7 cellular contexts compared by ENCODE assay signal in genomic region chr7:93232673-93233018, GRCh38. TPM values are rescaled to one million over a fixed set of nuclear protein-coding genes. Genes with fewer than 3 reads are reported as not detected.
DNase-seq lines count a peak whose midpoint lies in the region; ATAC-seq and TF ChIP-seq lines count a peak whose summit lies in the region.

No MANE protein-coding gene starts in this region.

- H3K36me3 ChIP-seq in iPS-15b (ENCODE audit: control insufficient read depth, insufficient read depth, low read length): no peaks in the 10 kb centered on the region

- H3K27me3 Mint-ChIP-seq in activated CD8-positive, alpha-beta T cell treated with anti-CD3 and anti-CD28 coated beads for 36 hours: no peaks in the 10 kb centered on the region
- no peaks in the 10 kb centered on the region for H3K27me3 Mint-ChIP-seq in stimulated activated naive B cell treated with anti-CD40 and anti-IgM and Interleukin-4, amounts not matched to agents 10 μg/mL and 1 μg/mL and 100 μg/mL, for 72 hours

- no peak for DNase-seq in activated CD8-positive, alpha-beta T cell treated with anti-CD3 and anti-CD28 coated beads for 36 hours
- DNase-seq in stimulated activated naive B cell treated with anti-CD40 and anti-IgM and Interleukin-4, amounts not matched to agents 10 μg/mL and 1 μg/mL and 100 μg/mL, for 72 hours: no peak
- DNase-seq in stimulated activated CD4-positive, alpha-beta T cell treated with anti-CD3 and anti-CD28 coated beads, Interleukin-4, amount 100 ng/mL, for 4 hours: no peak

- peaks cover 2% of the 10 kb centered on the region for H3K4me1 ChIP-seq in iPS-15b (ENCODE audit: control insufficient read depth, insufficient read depth, low read length)

- H3K27ac Mint-ChIP-seq in activated CD8-positive, alpha-beta T cell treated with anti-CD3 and anti-CD28 coated beads for 36 hours: peak overlapping the region; percentile 92
- peak overlapping the region; percentile 95 for H3K27ac Mint-ChIP-seq in stimulated activated naive B cell treated with anti-CD40 and anti-IgM and Interleukin-4, amounts not matched to agents 10 μg/mL and 1 μg/mL and 100 μg/mL, for 72 hours

- no peaks in the 10 kb centered on the region for H3K27me3 ChIP-seq in iPS-15b (ENCODE audit: control insufficient read depth, insufficient read depth, low read length)

- POLR2A ChIA-PET in activated CD8-positive, alpha-beta T cell treated with anti-CD3 and anti-CD28 coated beads for 36 hours (lab: Charles Lee): interaction anchor here (0.5 to 1.8 kb wide), 3 partner anchors 9 to 173 kb away, joined by 3 to 10 read pairs (median 3); no protein-coding TSS in a partner anchor

- no peaks in the 10 kb centered on the region for H3K9me3 ChIP-seq in iPS-15b (ENCODE audit: control insufficient read depth, insufficient read depth, low read length)

- intact Hi-C loops in activated CD8-positive, alpha-beta T cell treated with anti-CD3 and anti-CD28 coated beads for 36 hours (cut with micrococcal nuclease): loop anchor here (5.0 kb wide), 1 partner anchor 770 kb away; the partner anchor contains the start of gene BET1

- peak overlapping the region; percentile 98 for H3K4me3 ChIP-seq in iPS-15b (ENCODE audit: low read depth, low read length)

- peak overlapping the region; percentile 2 for H3K9ac ChIP-seq in iPS-15b (ENCODE audit: low read depth, low read length)

- peak overlapping the region; percentile 95 for H3K4me3 Mint-ChIP-seq in activated CD8-positive, alpha-beta T cell treated with anti-CD3 and anti-CD28 coated beads for 36 hours
- H3K4me3 Mint-ChIP-seq in stimulated activated naive B cell treated with anti-CD40 and anti-IgM and Interleukin-4, amounts not matched to agents 10 μg/mL and 1 μg/mL and 100 μg/mL, for 72 hours: peak overlapping the region; percentile 96 to 99

- TF ChIP-seq CTCF in activated CD8-positive, alpha-beta T cell treated with anti-CD3 and anti-CD28 coated beads for 36 hours (IDR thresholded peaks at IDR 0.05): no peak

- CTCF ChIA-PET in activated CD8-positive, alpha-beta T cell treated with anti-CD3 and anti-CD28 coated beads for 36 hours (lab: Charles Lee): interaction anchor here (1.4 to 2.6 kb wide), 3 partner anchors 9 to 186 kb away, joined by 3 to 18 read pairs (median 15); no protein-coding TSS in a partner anchor

- H3K9me3 Mint-ChIP-seq in activated CD8-positive, alpha-beta T cell treated with anti-CD3 and anti-CD28 coated beads for 36 hours: no peaks in the 10 kb centered on the region
- H3K9me3 Mint-ChIP-seq in stimulated activated naive B cell treated with anti-CD40 and anti-IgM and Interleukin-4, amounts not matched to agents 10 μg/mL and 1 μg/mL and 100 μg/mL, for 72 hours: no peaks in the 10 kb centered on the region

- no peaks in the 10 kb centered on the region for H3K36me3 Mint-ChIP-seq in activated CD8-positive, alpha-beta T cell treated with anti-CD3 and anti-CD28 coated beads for 36 hours (ENCODE audit: low read depth)
- peaks cover 0 to under 1% of the 10 kb centered on the region in 2 donors for H3K36me3 Mint-ChIP-seq in stimulated activated naive B cell treated with anti-CD40 and anti-IgM and Interleukin-4, amounts not matched to agents 10 μg/mL and 1 μg/mL and 100 μg/mL, for 72 hours

- H3K4me1 Mint-ChIP-seq in activated CD8-positive, alpha-beta T cell treated with anti-CD3 and anti-CD28 coated beads for 36 hours (ENCODE audit: low read depth): peaks cover 6% of the 10 kb centered on the region
- peaks cover 2 to 10% of the 10 kb centered on the region in 2 donors for H3K4me1 Mint-ChIP-seq in stimulated activated naive B cell treated with anti-CD40 and anti-IgM and Interleukin-4, amounts not matched to agents 10 μg/mL and 1 μg/mL and 100 μg/mL, for 72 hours

- ATAC-seq in GM18909 (IDR thresholded peaks at IDR 0.05; ENCODE audit: poor library complexity, unreplicated experiment) (peak; percentile 8), HG03139 (IDR thresholded peaks at IDR 0.05; ENCODE audit: unreplicated experiment) (peak; percentile 8), GM21360 (IDR thresholded peaks at IDR 0.05; ENCODE audit: unreplicated experiment) (no peak)
- no peak for ATAC-seq in activated CD8-positive, alpha-beta T cell treated with anti-CD3 and anti-CD28 coated beads for 36 hours
- peak in 1 of 2 donors; percentile 4 for ATAC-seq in stimulated activated naive B cell treated with anti-CD40 and anti-IgM and Interleukin-4, amounts not matched to agents 10 μg/mL and 1 μg/mL and 100 μg/mL, for 72 hours (replicated peaks)

RNA-seq across cellular contexts. Expression of gene VPS50, which starts 0.5 kb away (rescaled TPM):
- total RNA-seq in activated CD8-positive, alpha-beta T cell treated with anti-CD3 and anti-CD28 coated beads for 36 hours: 10 to 100 TPM; 15.5 to 18.5 TPM

RNA-seq across cellular contexts. Expression of gene HEPACAM2, which starts 6.4 kb away (rescaled TPM):
- not detected for total RNA-seq in activated CD8-positive, alpha-beta T cell treated with anti-CD3 and anti-CD28 coated beads for 36 hours

Comparison
In these comparisons a context has a peak if more than half of its experiments do, and no peak if none do; other contexts are left out.
1. ATAC-seq: peak in GM18909 (single experiment) and HG03139 (single experiment); none in activated CD8-positive, alpha-beta T cell treated with anti-CD3 and anti-CD28 coated beads for 36 hours (single experiment) and GM21360 (single experiment).